In the genomic region with DNA sequence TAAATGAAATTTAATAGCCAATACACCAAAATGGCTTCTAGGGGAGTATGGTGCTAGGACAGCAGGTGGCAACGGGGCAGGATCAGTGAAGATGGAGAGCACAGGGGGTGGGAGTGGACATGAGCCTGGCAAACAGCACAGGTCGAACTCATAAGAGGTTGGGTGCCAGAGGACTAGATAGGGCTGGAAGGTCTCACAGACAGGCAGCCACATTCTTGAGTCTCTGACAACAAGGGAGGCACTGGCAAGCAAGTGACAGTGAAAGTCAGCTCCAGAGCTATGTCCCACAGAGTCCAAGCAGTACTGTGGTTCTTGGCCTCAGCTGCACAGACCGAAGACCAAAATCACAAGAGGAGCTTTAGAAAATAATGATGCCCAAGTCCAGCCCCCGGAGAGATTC, we compare ENCODE assay signal across 12 cellular contexts.
DNase-seq lines count a peak whose midpoint lies in the region; ATAC-seq and TF ChIP-seq lines count a peak whose summit lies in the region.
"Had no signal": no experiment of that assay in that cellular context is flagged by ENCODE, and none has a peak within 500 bp of the region (broad histone marks: within the 10 kb centered on the region; RNA-seq: fewer than 3 reads in every experiment).

No MANE protein-coding gene starts in this region.

- no peaks in the 10 kb centered on the region for H3K27me3 ChIP-seq in CD4-positive, alpha-beta memory T cell (ENCODE audit: insufficient read depth, low read length)

- no peaks in the 10 kb centered on the region for H3K4me1 Mint-ChIP-seq in activated naive CD4-positive, alpha-beta T cell treated with anti-CD3 and anti-CD28 coated beads, Interleukin-2, amount 50 U/mL, for 24 hours
- peaks cover 0 to 1% (median under 1%) of the 10 kb centered on the region in 4 donors for H3K4me1 Mint-ChIP-seq in CD4-positive, alpha-beta memory T cell
- peaks cover 9% of the 10 kb centered on the region for H3K4me1 Mint-ChIP-seq in CD14-positive monocyte
- no peaks in the 10 kb centered on the region for H3K4me1 Mint-ChIP-seq in activated CD4-positive, alpha-beta T cell treated with anti-CD3 and anti-CD28 coated beads, Interleukin-2, amount 10 ng/mL, durations not matched to agents 7 days and 5 days

- peaks cover 30% of the 10 kb centered on the region for H3K36me3 Mint-ChIP-seq in activated naive CD4-positive, alpha-beta T cell treated with anti-CD3 and anti-CD28 coated beads, Interleukin-2, amount 50 U/mL, for 24 hours
- peaks cover 54 to 66% of the 10 kb centered on the region in 2 donors for H3K36me3 Mint-ChIP-seq in CD4-positive, alpha-beta memory T cell
- peaks cover 44 to 59% of the 10 kb centered on the region in 2 donors for H3K36me3 Mint-ChIP-seq in CD14-positive monocyte
- H3K36me3 Mint-ChIP-seq in activated CD4-positive, alpha-beta T cell treated with anti-CD3 and anti-CD28 coated beads, Interleukin-2, amount 10 ng/mL, durations not matched to agents 7 days and 5 days (ENCODE audit: low read depth), result peaks cover 8% of the 10 kb centered on the region

- no peaks in the 10 kb centered on the region for H3K9me3 ChIP-seq in CD4-positive, alpha-beta memory T cell (ENCODE audit: control insufficient read depth in 1 of 2, low read length in 2 of 2)

- no peaks in the 10 kb centered on the region for H3K9me3 Mint-ChIP-seq in activated naive CD4-positive, alpha-beta T cell treated with anti-CD3 and anti-CD28 coated beads, Interleukin-2, amount 50 U/mL, for 24 hours
- H3K9me3 Mint-ChIP-seq in CD4-positive, alpha-beta memory T cell, result no peaks in the 10 kb centered on the region
- H3K9me3 Mint-ChIP-seq in CD14-positive monocyte, result peaks cover 0 to 3% (median 0%) of the 10 kb centered on the region in 7 donors
- H3K9me3 Mint-ChIP-seq in activated CD4-positive, alpha-beta T cell treated with anti-CD3 and anti-CD28 coated beads, Interleukin-2, amount 10 ng/mL, durations not matched to agents 7 days and 5 days, result no peaks in the 10 kb centered on the region

- no peak overlapping the region for H3K4me3 Mint-ChIP-seq in activated naive CD4-positive, alpha-beta T cell treated with anti-CD3 and anti-CD28 coated beads, Interleukin-2, amount 50 U/mL, for 24 hours
- H3K4me3 Mint-ChIP-seq in CD4-positive, alpha-beta memory T cell, result no peak overlapping the region
- H3K4me3 Mint-ChIP-seq in CD14-positive monocyte, result no peak overlapping the region
- no peak overlapping the region for H3K4me3 Mint-ChIP-seq in activated CD4-positive, alpha-beta T cell treated with anti-CD3 and anti-CD28 coated beads, Interleukin-2, amount 10 ng/mL, durations not matched to agents 7 days and 5 days

- no peaks in the 10 kb centered on the region for H3K27me3 Mint-ChIP-seq in activated naive CD4-positive, alpha-beta T cell treated with anti-CD3 and anti-CD28 coated beads, Interleukin-2, amount 50 U/mL, for 24 hours
- no peaks in the 10 kb centered on the region for H3K27me3 Mint-ChIP-seq in CD4-positive, alpha-beta memory T cell
- peaks cover 0 to 4% (median 0%) of the 10 kb centered on the region in 3 donors for H3K27me3 Mint-ChIP-seq in CD14-positive monocyte (ENCODE audit: low read depth in 3 of 3)
- H3K27me3 Mint-ChIP-seq in activated CD4-positive, alpha-beta T cell treated with anti-CD3 and anti-CD28 coated beads, Interleukin-2, amount 10 ng/mL, durations not matched to agents 7 days and 5 days, result no peaks in the 10 kb centered on the region

- H3K4me3 ChIP-seq in CD4-positive, alpha-beta memory T cell (ENCODE audit: low read length in 2 of 2), result no peak overlapping the region
- H3K4me3 ChIP-seq: GM23248 had no signal

- peak overlapping the region; percentile 78 for H3K27ac Mint-ChIP-seq in activated naive CD4-positive, alpha-beta T cell treated with anti-CD3 and anti-CD28 coated beads, Interleukin-2, amount 50 U/mL, for 24 hours
- peak overlapping the region in 2 of 7 donors; percentile 2 to 3 for H3K27ac Mint-ChIP-seq in CD4-positive, alpha-beta memory T cell
- peak overlapping the region in 1 of 7 donors; percentile 19 for H3K27ac Mint-ChIP-seq in CD14-positive monocyte
- H3K27ac Mint-ChIP-seq in activated CD4-positive, alpha-beta T cell treated with anti-CD3 and anti-CD28 coated beads, Interleukin-2, amount 10 ng/mL, durations not matched to agents 7 days and 5 days, result no peak overlapping the region

- intact Hi-C loops in left cardiac atrium (cut with DNase I), result no loop called here
- intact Hi-C loops in CD4-positive, alpha-beta memory T cell (cut with micrococcal nuclease), result no loop called here
- intact Hi-C loops in CD14-positive monocyte (cut with micrococcal nuclease), result no loop called here

- no peaks in the 10 kb centered on the region for H3K4me1 ChIP-seq in CD4-positive, alpha-beta memory T cell (ENCODE audit: insufficient read depth, low read length)

- no peak for DNase-seq in activated naive CD4-positive, alpha-beta T cell treated with anti-CD3 and anti-CD28 coated beads, Interleukin-2, amount 50 U/mL, for 16 hours
- no peak for DNase-seq in left cardiac atrium
- peak; percentile 4 for DNase-seq in myocyte (ENCODE audit: low read depth)
- no peak for DNase-seq in substantia nigra (lab: John Stamatoyannopoulos, UW)
- no peak for DNase-seq in CD4-positive, alpha-beta memory T cell
- DNase-seq in CD14-positive monocyte (ENCODE audit: low spot score), result no peak
- no peak for DNase-seq in activated CD4-positive, alpha-beta T cell treated with anti-CD3 and anti-CD28 coated beads, Interleukin-2, amount 10 ng/mL, durations not matched to agents 7 days and 5 days
- DNase-seq: DMS53, GF-D8, GM23248 had no signal

- ATAC-seq in left cardiac atrium, result peak; percentile 93 to 98

- POLR2A ChIA-PET in CD4-positive, alpha-beta memory T cell (lab: Charles Lee; ENCODE audit: partially characterized antibody), result no interaction called here
- POLR2A ChIA-PET in activated CD4-positive, alpha-beta T cell treated with anti-CD3 and anti-CD28 coated beads, Interleukin-2, amount 10 ng/mL, durations not matched to agents 7 days and 5 days (lab: Charles Lee), result no interaction called here

- no peaks in the 10 kb centered on the region for H3K36me3 ChIP-seq in CD4-positive, alpha-beta memory T cell (ENCODE audit: insufficient read depth, low read length)

- H3K27ac ChIP-seq in substantia nigra (ENCODE audit: low read depth, low read length, poor library complexity, severe bottlenecking), result peak overlapping the region; percentile 3
- no peak overlapping the region for H3K27ac ChIP-seq in CD4-positive, alpha-beta memory T cell (ENCODE audit: low read depth, low read length)
- H3K27ac ChIP-seq: 22Rv1, GM23248 had no signal

- no peak for TF ChIP-seq CTCF in CD14-positive monocyte (IDR thresholded peaks at IDR 0.05)

- CTCF ChIA-PET in CD4-positive, alpha-beta memory T cell (lab: Charles Lee; ENCODE audit: partially characterized antibody), result no interaction called here
- CTCF ChIA-PET in activated CD4-positive, alpha-beta T cell treated with anti-CD3 and anti-CD28 coated beads, Interleukin-2, amount 10 ng/mL, durations not matched to agents 7 days and 5 days (lab: Charles Lee), result no interaction called here
